ENCODE assay signal across 9 cellular contexts in the genomic region with DNA sequence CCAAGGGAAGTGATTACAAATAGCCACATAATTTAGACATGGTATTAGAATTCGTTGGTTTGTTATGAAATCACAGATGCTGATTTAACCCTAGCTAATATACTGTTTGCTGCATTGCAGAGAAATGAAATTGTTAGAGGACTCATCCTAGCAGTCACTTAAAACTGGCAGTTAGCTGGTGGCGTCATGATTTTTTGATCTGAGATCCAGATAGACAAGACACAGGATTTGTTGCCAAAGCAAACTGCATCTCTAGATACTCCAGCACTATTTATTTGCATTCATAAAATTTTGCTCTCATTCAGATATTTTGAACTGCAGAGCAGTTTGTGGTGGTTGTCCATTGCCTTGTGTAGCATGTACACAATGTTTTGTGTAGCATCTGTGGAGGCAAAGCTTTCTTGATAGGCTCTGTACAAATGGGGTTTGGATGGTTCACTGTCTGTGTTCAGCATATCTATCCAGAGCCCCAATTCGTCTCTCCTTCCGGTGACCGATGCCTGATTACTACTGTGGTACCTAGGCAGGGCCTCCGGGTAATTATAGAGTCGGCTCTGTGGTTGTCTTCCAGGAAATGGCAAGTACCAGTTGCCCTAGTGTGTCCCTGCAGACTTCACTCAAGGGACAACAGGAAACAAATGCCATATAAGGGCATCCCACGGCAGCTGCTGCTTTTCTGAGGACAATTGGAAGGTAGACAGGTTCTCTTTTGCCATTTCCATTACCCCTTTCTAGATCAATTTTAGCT. TPM values are rescaled to one million over a fixed set of nuclear protein-coding genes. Genes with fewer than 3 reads are reported as not detected.
A peak's percentile ranks its signal among the peaks of the same experiment; 100 is the strongest.
DNase-seq lines count a peak whose midpoint lies in the region; ATAC-seq, FAIRE-seq and TF ChIP-seq lines count a peak whose summit lies in the region.
"Had no signal": no experiment of that assay in that cellular context is flagged by ENCODE, and none has a peak within 500 bp of the region (broad histone marks: within the 10 kb centered on the region; RNA-seq: fewer than 3 reads in every experiment).

No MANE protein-coding gene starts in this region.

- no peaks in the 10 kb centered on the region for H4K20me1 ChIP-seq in H1 (replicated peaks in 1 of 2; ENCODE audit: control insufficient read depth in 1 of 2, insufficient read depth in 2 of 2, low read length in 2 of 2)

- peaks cover 22 to 28% (median 24%) of the 10 kb centered on the region in 3 donors for H3K4me1 Mint-ChIP-seq in T-cell

- CTCF ChIA-PET in T-cell (lab: Charles Lee) (interaction anchor here in 1 of 2 donors (0.7 kb wide), 1 partner anchor 440 kb away, joined by 4 read pairs; no protein-coding TSS in a partner anchor), H1 (lab: Charles Lee; ENCODE audit: partially characterized antibody) (interaction anchor here (0.8 to 1.6 kb wide), 3 partner anchors 9 to 289 kb away, joined by 3 to 6 read pairs (median 3); no protein-coding TSS in a partner anchor)

- no peak overlapping the region for H3K18ac ChIP-seq in H1 (ENCODE audit: extremely low read depth, low read length)

- no peak overlapping the region for H3K9ac ChIP-seq in H1 (replicated peaks in 1 of 4; ENCODE audit: extremely low read depth in 1 of 4, low read depth in 3 of 4, low read length in 3 of 4)

- H3K36me3 ChIP-seq in H1 (ENCODE audit: control insufficient read depth in 2 of 4, insufficient read depth in 4 of 4, low read length in 3 of 4) = no peaks in the 10 kb centered on the region

- H4K8ac ChIP-seq in H1 (ENCODE audit: extremely low read depth, insufficient read depth, low read length) = peak overlapping the region; percentile 76; the same call in 1 of the 2 replicates

- no peaks in the 10 kb centered on the region for H3K9me3 ChIP-seq in H1 (ENCODE audit: insufficient read depth in 2 of 2, low read depth in 1 of 2, low read length in 1 of 2)

- no peak overlapping the region for H3K23ac ChIP-seq in H1 (ENCODE audit: insufficient read length)

- 0 out of 2 replicates have a peak overlapping the region, but pooled peaks have one; percentile 6 for H2BK20ac ChIP-seq in H1 (ENCODE audit: low read length)

- H3K27me3 Mint-ChIP-seq in T-cell = no peaks in the 10 kb centered on the region

- H2BK5ac ChIP-seq in H1 (ENCODE audit: low read depth, low read length) = no peak overlapping the region

- ATAC-seq in GM18505 (IDR thresholded peaks at IDR 0.05; ENCODE audit: unreplicated experiment) = peak; percentile 98
- peak; percentile 100 for ATAC-seq in GM21786 (IDR thresholded peaks at IDR 0.05; ENCODE audit: unreplicated experiment)
- ATAC-seq in T-cell (replicated peaks in 1 of 4) = peak; percentile 73 to 99 (median 94)

- H3K9me3 Mint-ChIP-seq in T-cell = no peaks in the 10 kb centered on the region

- H3K4me2 ChIP-seq in H1 (ENCODE audit: insufficient read depth in 1 of 2, low read depth in 2 of 2, low read length in 2 of 2) = no peak overlapping the region

- no peak for TF ChIP-seq POLR2A in GM18505 (IDR thresholded peaks at IDR 0.05; ENCODE audit: borderline replicate concordance, extremely low read depth, insufficient read depth, insufficient read length)
- no peak for TF ChIP-seq POLR2A in H1 (IDR thresholded peaks at IDR 0.05; ENCODE audit: control extremely low read depth in 1 of 2, low read depth in 2 of 2, low read length in 2 of 2)

- TF ChIP-seq RAD21 in H1 (IDR thresholded peaks at IDR 0.05 in 1 of 2, conservative IDR thresholded peaks at IDR 0.05 in 1 of 2; ENCODE audit: low read depth in 2 of 2, low read length in 2 of 2) = no peak

- no peaks in the 10 kb centered on the region for H3K79me1 ChIP-seq in H1 (ENCODE audit: low read depth, low read length)

- peak overlapping the region; percentile 22; the same call in 1 of the 2 replicates for H2AFZ ChIP-seq in H1 (ENCODE audit: low read length)

- H3K4me3 Mint-ChIP-seq in T-cell = peak overlapping the region in 1 of 3 donors; percentile 28

- H3K4ac ChIP-seq in H1 (replicated peaks; ENCODE audit: insufficient read length, low read depth, low read length) = no peak overlapping the region

- FAIRE-seq in H1 (lab: Jason Lieb, UNC) = peak; percentile 81

- no peak for TF ChIP-seq CTCF in H1 (IDR thresholded peaks at IDR 0.05; ENCODE audit: control extremely low read depth in 1 of 3, insufficient read depth in 1 of 3, low read depth in 1 of 3, low read length in 3 of 3)

- H3K27me3 ChIP-seq in H1 (replicated peaks in 1 of 4; ENCODE audit: control insufficient read depth in 3 of 4, extremely low read depth in 1 of 4, insufficient read depth in 3 of 4, low read length in 3 of 4) = no peaks in the 10 kb centered on the region

- H3K27ac Mint-ChIP-seq in T-cell = peak overlapping the region; percentile 22 to 49

- POLR2A ChIA-PET in T-cell (lab: Charles Lee) = interaction anchor here (0.5 to 0.7 kb wide), 2 partner anchors 19 to 1969 kb away, joined by 3 to 7 read pairs; no protein-coding TSS in a partner anchor
- POLR2A ChIA-PET in H1 (lab: Charles Lee; ENCODE audit: partially characterized antibody) = no interaction called here

- no peak overlapping the region for H3K14ac ChIP-seq in H1 (ENCODE audit: insufficient read length)

- no peak overlapping the region for H2AK5ac ChIP-seq in H1 (ENCODE audit: low read depth, low read length)

- DNase-seq in Kasumi-1 (lab: John Stamatoyannopoulos, UW) (peak; percentile 78 to 86), T-cell (peak in 32 of 34 experiments; percentile 1 to 60 (median 24)), H1 (ENCODE audit: low read depth in 1 of 2, low spot score in 2 of 2) (peak in 1 of 2 experiments; percentile 49), anterior cingulate cortex (lab: John Stamatoyannopoulos, UW) (no peak), COLO829 (ENCODE audit: low spot score) (no peak)
- DNase-seq in stimulated activated CD8-positive, alpha-beta memory T cell treated with anti-CD3 and anti-CD28 coated beads, Interleukin-7, amount 100 ng/mL, for 48 hours (ENCODE audit: extremely low read depth in 1 of 2, low read depth in 1 of 2) = peak; percentile 2 to 37

- no peaks in the 10 kb centered on the region for H3K79me2 ChIP-seq in H1 (ENCODE audit: control insufficient read depth in 1 of 2, insufficient read depth in 2 of 2, low read length in 2 of 2)

- H4K91ac ChIP-seq in H1 (replicated peaks; ENCODE audit: insufficient read length, low read length) = no peak overlapping the region

- 78% methylated on average over 8 of the region's 8 CpGs; no CpG with 5 or more reads in 1 of the 2 experiments for WGBS in H1 (ENCODE audit: extremely low coverage in 1 of 2, insufficient coverage in 1 of 2, insufficient read length in 1 of 2, insufficient replicate concordance in 2 of 2, low coverage in 1 of 2, low lambda C conversion rate in 2 of 2, missing lambda C conversion rate in 1 of 2), 2 experiments

- H3K23me2 ChIP-seq in H1 (ENCODE audit: low read depth, low read length) = no peaks in the 10 kb centered on the region

- H3K4me3 ChIP-seq in H1 (ENCODE audit: extremely low read depth in 1 of 4, insufficient read depth in 2 of 4, low read depth in 3 of 4, low read length in 4 of 4) = no peak overlapping the region

- no peak overlapping the region for H2BK120ac ChIP-seq in H1 (replicated peaks; ENCODE audit: low read depth, low read length)

- H3K36me3 Mint-ChIP-seq in T-cell = no peaks in the 10 kb centered on the region

- no peak overlapping the region for H3K56ac ChIP-seq in H1 (replicated peaks; ENCODE audit: insufficient read length, low read depth, low read length)

- H4K5ac ChIP-seq in H1 (ENCODE audit: insufficient read length, low read depth, low read length) = no peak overlapping the region

- H3K4me1 ChIP-seq in H1 (replicated peaks in 1 of 4; ENCODE audit: control insufficient read depth in 3 of 4, insufficient read depth in 4 of 4, low read length in 3 of 4) = no peaks in the 10 kb centered on the region; a peak in 1 of 7 replicates

- no peak overlapping the region for H2BK15ac ChIP-seq in H1 (ENCODE audit: low read length)

- no peak overlapping the region for H2BK12ac ChIP-seq in H1 (ENCODE audit: low read depth, low read length)

- TF ChIP-seq EP300 in H1 (IDR thresholded peaks at IDR 0.05; ENCODE audit: borderline replicate concordance in 1 of 2, low read depth in 2 of 2, low read length in 2 of 2) = no peak

- H3K27ac ChIP-seq in H1 (ENCODE audit: low read depth, low read length) = no peak overlapping the region

TF ChIP-seq in H1, 55 proteins besides CTCF, POLR2A, EP300 and RAD21:
- TF ChIP-seq SRF (IDR thresholded peaks at IDR 0.05; ENCODE audit: low read depth, low read length) = peak; percentile 100
- TF ChIP-seq JUND (IDR thresholded peaks at IDR 0.05; ENCODE audit: low read length) = no peak

RNA-seq across cellular contexts. Expression of a gene that starts 30.1 kb away (rescaled TPM):
- total RNA-seq in T-cell = 1 to 10 TPM in 1 of 5 donors, under 1 TPM in 2, not detected in 2; 0.70 to 1.5 (median 0.99) TPM
- total RNA-seq in H1 (2021; fragmentation: NEBNext Ultra II Directional; extraction: Animal tissue kit (Norgen Biotek cat#: 25700)) = 0.48 and 0.78 TPM in 2 replicates
- polyA plus RNA-seq in H1 (2011; rRNA removed) = 0.36 and 0.51 TPM in 2 replicates
- 0.53 TPM for polyA plus RNA-seq in H1 (2011; cell fraction: cytosol; rRNA removed)
- 0.33 TPM for polyA plus RNA-seq in H1 (2011; cell fraction: nucleus; rRNA removed)
- 0.42 to 0.70 TPM (median 0.55 TPM) in 4 replicates for polyA plus RNA-seq in H1 (2012, experiment 1 of 2)
- polyA plus RNA-seq in H1 (2012, experiment 2 of 2) = 0.17 TPM
- polyA plus RNA-seq in H1 (2013, experiment 1 of 2) = 0.43 TPM
- polyA plus RNA-seq in H1 (2013, experiment 2 of 2) = 0.31 TPM
- polyA minus RNA-seq in H1 (2011; rRNA and poly(A)+ RNA removed) = 0.38 and 0.41 TPM in 2 replicates
- not detected for polyA minus RNA-seq in H1 (2011; cell fraction: cytosol; rRNA and poly(A)+ RNA removed)
- 0.80 TPM for polyA minus RNA-seq in H1 (2011; cell fraction: nucleus; rRNA and poly(A)+ RNA removed)
- total RNA-seq: NCI-H460 had no signal

RNA-seq across cellular contexts. Expression of a gene that starts 49.1 kb away (rescaled TPM):
- total RNA-seq in T-cell = not detected
- not detected in 2 replicates for total RNA-seq in H1 (2021; fragmentation: NEBNext Ultra II Directional; extraction: Animal tissue kit (Norgen Biotek cat#: 25700))
- not detected in 2 replicates for polyA plus RNA-seq in H1 (2011; rRNA removed)
- polyA plus RNA-seq in H1 (2011; cell fraction: cytosol; rRNA removed) = not detected
- polyA plus RNA-seq in H1 (2011; cell fraction: nucleus; rRNA removed) = not detected
- not detected in 4 replicates for polyA plus RNA-seq in H1 (2012, experiment 1 of 2)
- polyA plus RNA-seq in H1 (2012, experiment 2 of 2) = not detected
- polyA plus RNA-seq in H1 (2013, experiment 1 of 2) = not detected
- polyA plus RNA-seq in H1 (2013, experiment 2 of 2) = not detected
- not detected in 2 replicates for polyA minus RNA-seq in H1 (2011; rRNA and poly(A)+ RNA removed)
- polyA minus RNA-seq in H1 (2011; cell fraction: cytosol; rRNA and poly(A)+ RNA removed) = not detected
- polyA minus RNA-seq in H1 (2011; cell fraction: nucleus; rRNA and poly(A)+ RNA removed) = not detected
- total RNA-seq: NCI-H460 had no signal

Comparison
In these comparisons a context has a peak if more than half of its experiments do, and no peak if none do; other contexts are left out.
1. DNase-seq: peak in Kasumi-1 (2 of 2), T-cell (32 of 34) and stimulated activated CD8-positive, alpha-beta memory T cell treated with anti-CD3 and anti-CD28 coated beads, Interleukin-7, amount 100 ng/mL, for 48 hours (2 of 2); none in anterior cingulate cortex (0 of 58) and COLO829 (single experiment).
2. Peak in every context shown above with its lines, with median percentiles within 50 percentile points of each other: ATAC-seq.